29 cellular contexts compared by ENCODE assay signal in the genomic region with DNA sequence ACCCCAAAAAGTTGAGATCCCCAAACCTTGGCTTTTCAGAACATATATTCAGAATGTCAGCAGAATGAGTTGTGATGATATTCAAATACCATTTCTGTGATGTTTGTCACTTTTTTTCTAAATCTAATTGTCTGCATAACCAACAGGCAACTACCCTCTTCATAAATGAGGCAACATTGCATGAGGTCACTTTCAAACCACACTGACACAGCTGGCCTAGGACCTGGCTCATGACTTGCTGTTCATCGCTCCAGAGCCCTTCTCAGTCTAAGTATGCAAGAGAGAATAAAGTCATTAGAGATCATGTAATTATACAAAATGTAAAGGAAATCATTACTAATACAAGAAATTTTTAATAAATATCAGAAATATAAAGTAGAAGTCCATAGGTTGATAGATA.
DNase-seq lines count a peak whose midpoint lies in the region; ATAC-seq and TF ChIP-seq lines count a peak whose summit lies in the region.
"Had no signal": no experiment of that assay in that cellular context is flagged by ENCODE, and none has a peak within 500 bp of the region (broad histone marks: within the 10 kb centered on the region; RNA-seq: fewer than 3 reads in every experiment).

No MANE protein-coding gene starts in this region.

- DNase-seq in NOMO-1 treated with DMSO at 0.1 percent for 48 hours (lab: John Stamatoyannopoulos, UW; ENCODE audit: unreplicated experiment) (peak; percentile 1), NOMO-1 treated with dmso at 0.1 percent for 144 hours (lab: John Stamatoyannopoulos, UW; ENCODE audit: unreplicated experiment) (no peak), choroid plexus epithelial cell (ENCODE audit: low read depth) (peak; percentile 2), left ventricle myocardium inferior (no peak), kidney glomerular epithelial cell (lab: John Stamatoyannopoulos, UW) (no peak)
- no peak for DNase-seq in central memory CD4-positive, alpha-beta T cell
- DNase-seq: activated CD8-positive, alpha-beta memory T cell treated with anti-CD3 and anti-CD28 coated beads for 24 hours; activated gamma-delta T cell treated with Interleukin-2 at 50 U/mL for 16 hours; activated T-cell treated with anti-CD3 and anti-CD28 coated beads, Interleukin-2, amount 50 U/mL, for 24 hours; CD4-positive, alpha-beta memory T cell; DMS153; effector CD8-positive, alpha-beta T cell; gastrocnemius medialis; hippocampal formation; immature natural killer cell; left lung; naive thymus-derived CD4-positive, alpha-beta T cell; NCI-H1105; NCI-H2029 treated with DMSO at 0.1 percent for 48 hours; nucleus accumbens; PC-9; psoas muscle; SIG-M5; trophoblast cell had no signal

- ATAC-seq in HG03565 (IDR thresholded peaks at IDR 0.05; ENCODE audit: unreplicated experiment) (peak; percentile 40), HG02588 (IDR thresholded peaks at IDR 0.05; ENCODE audit: unreplicated experiment) (no peak)
- ATAC-seq: activated CD4-positive, CD25-positive, alpha-beta regulatory T cell treated with anti-CD3 and anti-CD28 coated beads, Interleukin-2, amount 50 U/mL, for 24 hours; esophagus mucosa; gastrocnemius medialis; left lung; naive thymus-derived CD4-positive, alpha-beta T cell; psoas muscle had no signal

- H3K4me3 ChIP-seq in choroid plexus epithelial cell (ENCODE audit: low read depth, low read length) (no peak overlapping the region), left ventricle myocardium inferior (no peak overlapping the region)
- H3K4me3 ChIP-seq: gastrocnemius medialis, left lung, PC-9, psoas muscle had no signal

- H3K27me3 ChIP-seq in left ventricle myocardium inferior (ENCODE audit: low read depth) = no peaks in the 10 kb centered on the region
- H3K27me3 ChIP-seq: gastrocnemius medialis, left lung had no signal

- H3K27ac ChIP-seq in left ventricle myocardium inferior (replicated peaks) = no peak overlapping the region
- H3K27ac ChIP-seq: gastrocnemius medialis, HL-60, left lung, PC-9, psoas muscle had no signal

- no peaks in the 10 kb centered on the region for H3K4me1 ChIP-seq in left ventricle myocardium inferior
- H3K4me1 ChIP-seq: gastrocnemius medialis, left lung, psoas muscle had no signal

- TF ChIP-seq CTCF in choroid plexus epithelial cell (conservative IDR thresholded peaks at IDR 0.05; ENCODE audit: low read depth, low read length) (no peak), left ventricle myocardium inferior (IDR thresholded peaks at IDR 0.05; ENCODE audit: borderline replicate concordance) (no peak)

- peaks cover 2% of the 10 kb centered on the region for H3K9me3 ChIP-seq in left ventricle myocardium inferior (replicated peaks)
- H3K9me3 ChIP-seq: gastrocnemius medialis, left lung, psoas muscle had no signal

- no peaks in the 10 kb centered on the region for H3K36me3 ChIP-seq in left ventricle myocardium inferior
- H3K36me3 ChIP-seq: gastrocnemius medialis, left lung had no signal

- intact Hi-C loops in left ventricle myocardium inferior (cut with micrococcal nuclease) = no loop called here

Comparison
In these comparisons a context has a peak if more than half of its experiments do, and no peak if none do; other contexts are left out.
1. DNase-seq: peak in NOMO-1 treated with DMSO at 0.1 percent for 48 hours (single experiment) and choroid plexus epithelial cell (single experiment); none in NOMO-1 treated with dmso at 0.1 percent for 144 hours (single experiment), central memory CD4-positive, alpha-beta T cell (single experiment), left ventricle myocardium inferior (single experiment) and kidney glomerular epithelial cell (single experiment).